Comparison of ENCODE assay signal across 35 cellular contexts in the genomic region with DNA sequence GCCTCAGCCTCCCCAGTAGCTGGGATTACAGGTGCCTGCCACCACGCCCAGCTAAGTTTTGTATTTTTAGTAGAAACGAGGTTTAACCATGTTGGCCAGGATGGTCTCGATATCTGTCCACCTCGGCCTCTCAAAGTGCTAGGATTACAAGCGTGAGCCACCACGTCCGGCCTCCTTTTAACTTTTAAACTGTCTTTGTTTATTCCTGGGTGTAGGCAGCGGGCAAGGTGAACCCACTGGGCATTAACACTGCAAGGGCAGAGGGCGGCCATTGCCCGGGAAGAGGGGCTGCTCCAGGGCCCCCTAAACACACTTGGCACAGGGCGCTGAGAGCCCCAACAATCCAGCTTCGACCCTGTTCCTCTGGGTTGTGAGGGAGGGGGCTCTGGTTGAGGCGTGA.
"Had no signal": no experiment of that assay in that cellular context is flagged by ENCODE, and none has a peak within 500 bp of the region (broad histone marks: within the 10 kb centered on the region; RNA-seq: fewer than 3 reads in every experiment).

No MANE protein-coding gene starts in this region.

- H3K9me3 Mint-ChIP-seq: activated B cell treated with CpG ODN at 0.5 μM for 24 hours; activated CD4-positive, alpha-beta memory T cell treated with anti-CD3 and anti-CD28 coated beads for 36 hours; activated CD4-positive, alpha-beta T cell treated with anti-CD3 and anti-CD28 coated beads, Interleukin-2, amount 10 ng/mL, durations not matched to agents 24 days and 14 days; activated CD8-positive, alpha-beta T cell treated with anti-CD3 and anti-CD28 coated beads for 36 hours; activated naive CD4-positive, alpha-beta T cell treated with anti-CD3 and anti-CD28 coated beads for 36 hours; activated naive CD8-positive, alpha-beta T cell treated with anti-CD3 and anti-CD28 coated beads for 36 hours; activated T-cell treated with anti-CD3 and anti-CD28 coated beads, Interleukin-2, amount 50 U/mL, for 4 hours; activated T-helper 1 cell treated with anti-CD3 and anti-CD28 coated beads, Interleukin-12 subunit alpha, Interleukin-12 subunit beta, Interleukin-2, Interleukin-4 antibody, amounts not matched to agents 30 ng/mL and 10 ng/mL and 1 ng/mL, durations not matched to agents 14 hours and 24 hours and 36 hours; activated T-helper 17 cell treated with anti-CD3 and anti-CD28 coated beads, Interleukin-2, amount 50 U/mL, for 72 hours; T-helper 1 cell treated with Interleukin-12 subunit alpha and Interleukin-12 subunit beta and Interleukin-4 antibody, amounts not matched to agents 30 μg/mL and 1 μg/mL, for 36 hours; T-helper 2 cell treated with Interferon-gamma antibody and Interleukin-4, amounts not matched to agents 5 μg/mL and 100 μg/mL, for 36 hours had no signal

- H3K36me3 ChIP-seq: adrenal gland, brain microvascular endothelial cell, cardiac muscle cell had no signal

- ATAC-seq: activated CD8-positive, alpha-beta T cell treated with anti-CD3 and anti-CD28 coated beads for 36 hours; activated naive CD4-positive, alpha-beta T cell treated with anti-CD3 and anti-CD28 coated beads, Interleukin-2, amount 50 U/mL, for 72 hours; activated T-cell treated with anti-CD3 and anti-CD28 coated beads, Interleukin-2, amount 50 U/mL, for 4 hours; activated T-cell treated with anti-CD3 and anti-CD28 coated beads, Interleukin-2, amount 50 U/mL, for 72 hours; activated T-helper 17 cell treated with anti-CD3 and anti-CD28 coated beads, Interleukin-2, amount 50 U/mL, for 72 hours; body of pancreas had no signal

- H3K4me1 Mint-ChIP-seq: activated B cell treated with CpG ODN at 0.5 μM for 24 hours; activated CD4-positive, alpha-beta T cell treated with anti-CD3 and anti-CD28 coated beads, Interleukin-2, amount 10 ng/mL, durations not matched to agents 24 days and 14 days; activated naive CD8-positive, alpha-beta T cell treated with anti-CD3 and anti-CD28 coated beads for 36 hours; activated T-helper 17 cell treated with anti-CD3 and anti-CD28 coated beads, Interleukin-2, amount 50 U/mL, for 72 hours had no signal

- H3K27ac ChIP-seq: adrenal gland, body of pancreas, brain microvascular endothelial cell, cardiac muscle cell, VCaP had no signal

- H3K4me3 Mint-ChIP-seq: activated B cell treated with CpG ODN at 0.5 μM for 24 hours; activated CD4-positive, alpha-beta memory T cell treated with anti-CD3 and anti-CD28 coated beads for 36 hours; activated CD4-positive, alpha-beta T cell treated with anti-CD3 and anti-CD28 coated beads, Interleukin-2, amount 10 ng/mL, durations not matched to agents 24 days and 14 days; activated CD8-positive, alpha-beta T cell treated with anti-CD3 and anti-CD28 coated beads for 36 hours; activated naive CD4-positive, alpha-beta T cell treated with anti-CD3 and anti-CD28 coated beads for 36 hours; activated naive CD8-positive, alpha-beta T cell treated with anti-CD3 and anti-CD28 coated beads for 36 hours; activated T-cell treated with anti-CD3 and anti-CD28 coated beads, Interleukin-2, amount 50 U/mL, for 4 hours; activated T-cell treated with anti-CD3 and anti-CD28 coated beads, Interleukin-2, amount 50 U/mL, for 72 hours; activated T-helper 1 cell treated with anti-CD3 and anti-CD28 coated beads, Interleukin-12 subunit alpha, Interleukin-12 subunit beta, Interleukin-2, Interleukin-4 antibody, amounts not matched to agents 30 ng/mL and 10 ng/mL and 1 ng/mL, durations not matched to agents 14 hours and 24 hours and 36 hours; activated T-helper 17 cell treated with anti-CD3 and anti-CD28 coated beads, Interleukin-2, amount 50 U/mL, for 72 hours; T-helper 1 cell treated with Interleukin-12 subunit alpha and Interleukin-12 subunit beta and Interleukin-4 antibody, amounts not matched to agents 30 μg/mL and 1 μg/mL, for 36 hours; T-helper 2 cell treated with Interferon-gamma antibody and Interleukin-4, amounts not matched to agents 5 μg/mL and 100 μg/mL, for 36 hours had no signal

- H3K9me3 ChIP-seq: adrenal gland, body of pancreas had no signal

- H3K27me3 ChIP-seq: adrenal gland, body of pancreas, brain microvascular endothelial cell, cardiac muscle cell had no signal

- H3K4me3 ChIP-seq: adrenal gland, body of pancreas, cardiac muscle cell had no signal

- H3K4me1 ChIP-seq: adrenal gland, body of pancreas had no signal

- DNase-seq: activated B cell treated with CpG ODN at 0.5 μM for 24 hours; activated CD4-positive, alpha-beta memory T cell treated with anti-CD3 and anti-CD28 coated beads for 36 hours; activated CD4-positive, alpha-beta T cell treated with anti-CD3 and anti-CD28 coated beads for 4 hours; activated CD4-positive, alpha-beta T cell treated with anti-CD3 and anti-CD28 coated beads, Interleukin-2, amount 10 ng/mL, durations not matched to agents 24 days and 14 days; activated CD4-positive, alpha-beta T cell treated with anti-CD3 and anti-CD28 coated beads, Interleukin-2, amount 50 U/mL, for 1 hour; activated CD4-positive, alpha-beta T cell treated with anti-CD3 and anti-CD28 coated beads, Interleukin-2, amount 50 U/mL, for 4 hours; activated CD4-positive, CD25-positive, alpha-beta regulatory T cell treated with anti-CD3 and anti-CD28 coated beads, Interleukin-2, amount 50 U/mL, for 72 hours; activated CD8-positive, alpha-beta T cell treated with anti-CD3 and anti-CD28 coated beads for 36 hours; activated effector memory CD4-positive, alpha-beta T cell treated with anti-CD3 and anti-CD28 coated beads, Interleukin-2, amount 50 U/mL, for 16 hours; activated gamma-delta T cell treated with Interleukin-2 at 50 U/mL for 16 hours; activated naive CD4-positive, alpha-beta T cell; activated naive CD4-positive, alpha-beta T cell treated with anti-CD3 and anti-CD28 coated beads for 36 hours; activated naive CD4-positive, alpha-beta T cell treated with anti-CD3 and anti-CD28 coated beads, Interleukin-2, amount 50 U/mL, for 16 hours; activated naive CD8-positive, alpha-beta T cell treated with anti-CD3 and anti-CD28 coated beads for 36 hours; activated T-cell treated with anti-CD3 and anti-CD28 coated beads for 4 hours; activated T-cell treated with anti-CD3 and anti-CD28 coated beads, Interleukin-2, amount 50 U/mL, for 1 hour; activated T-cell treated with anti-CD3 and anti-CD28 coated beads, Interleukin-2, amount 50 U/mL, for 4 hours; activated T-cell treated with anti-CD3 and anti-CD28 coated beads, Interleukin-2, amount 50 U/mL, for 72 hours; amniotic stem cell; aorta; body of pancreas; brain microvascular endothelial cell; central memory CD4-positive, alpha-beta T cell; SW 1271; T-helper 1 cell; T-helper 2 cell; T-helper 9 cell had no signal

- H3K27ac Mint-ChIP-seq: activated B cell treated with CpG ODN at 0.5 μM for 24 hours; activated CD4-positive, alpha-beta memory T cell treated with anti-CD3 and anti-CD28 coated beads for 36 hours; activated CD4-positive, alpha-beta T cell treated with anti-CD3 and anti-CD28 coated beads, Interleukin-2, amount 10 ng/mL, durations not matched to agents 24 days and 14 days; activated CD8-positive, alpha-beta T cell treated with anti-CD3 and anti-CD28 coated beads for 36 hours; activated naive CD4-positive, alpha-beta T cell treated with anti-CD3 and anti-CD28 coated beads for 36 hours; activated naive CD4-positive, alpha-beta T cell treated with anti-CD3 and anti-CD28 coated beads, Interleukin-2, amount 50 U/mL, for 72 hours; activated naive CD8-positive, alpha-beta T cell treated with anti-CD3 and anti-CD28 coated beads for 36 hours; activated T-cell treated with anti-CD3 and anti-CD28 coated beads, Interleukin-2, amount 50 U/mL, for 72 hours; activated T-helper 1 cell treated with anti-CD3 and anti-CD28 coated beads, Interleukin-12 subunit alpha, Interleukin-12 subunit beta, Interleukin-2, Interleukin-4 antibody, amounts not matched to agents 30 ng/mL and 10 ng/mL and 1 ng/mL, durations not matched to agents 14 hours and 24 hours and 36 hours; activated T-helper 17 cell treated with anti-CD3 and anti-CD28 coated beads, Interleukin-2, amount 50 U/mL, for 72 hours; T-helper 1 cell treated with Interleukin-12 subunit alpha and Interleukin-12 subunit beta and Interleukin-4 antibody, amounts not matched to agents 30 μg/mL and 1 μg/mL, for 36 hours; T-helper 2 cell treated with Interferon-gamma antibody and Interleukin-4, amounts not matched to agents 5 μg/mL and 100 μg/mL, for 36 hours had no signal

- H3K36me3 Mint-ChIP-seq: activated CD4-positive, alpha-beta memory T cell treated with anti-CD3 and anti-CD28 coated beads for 36 hours; activated naive CD4-positive, alpha-beta T cell treated with anti-CD3 and anti-CD28 coated beads, Interleukin-2, amount 50 U/mL, for 72 hours; activated naive CD8-positive, alpha-beta T cell treated with anti-CD3 and anti-CD28 coated beads for 36 hours had no signal
